1 cellular context compared by ENCODE assay signal in the genomic region with DNA sequence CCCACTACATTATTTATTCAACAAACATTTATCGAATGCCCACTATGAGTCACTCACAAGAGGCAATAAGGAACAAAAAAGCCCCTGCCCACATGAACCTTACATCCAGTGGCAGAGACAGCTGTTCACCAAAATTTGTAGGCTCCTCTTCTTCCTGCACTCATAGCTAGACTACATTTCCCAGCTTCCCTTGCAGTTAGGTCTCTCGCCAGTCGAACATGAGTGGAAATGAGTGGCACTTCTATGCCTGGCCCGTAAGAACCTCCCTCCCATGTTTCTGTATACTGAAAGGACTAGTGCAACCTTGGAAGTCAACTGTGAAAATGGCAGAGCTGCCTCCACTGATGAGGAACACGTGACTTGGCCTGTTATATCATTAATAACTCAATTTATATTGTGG.
TF ChIP-seq lines count a peak whose summit lies in the region.

No MANE protein-coding gene starts in this region.

TF ChIP-seq in GM23338, 12 proteins besides CTCF, POLR2A, EP300 and RAD21 (continued from another document):
- TF ChIP-seq, protein P1, sequence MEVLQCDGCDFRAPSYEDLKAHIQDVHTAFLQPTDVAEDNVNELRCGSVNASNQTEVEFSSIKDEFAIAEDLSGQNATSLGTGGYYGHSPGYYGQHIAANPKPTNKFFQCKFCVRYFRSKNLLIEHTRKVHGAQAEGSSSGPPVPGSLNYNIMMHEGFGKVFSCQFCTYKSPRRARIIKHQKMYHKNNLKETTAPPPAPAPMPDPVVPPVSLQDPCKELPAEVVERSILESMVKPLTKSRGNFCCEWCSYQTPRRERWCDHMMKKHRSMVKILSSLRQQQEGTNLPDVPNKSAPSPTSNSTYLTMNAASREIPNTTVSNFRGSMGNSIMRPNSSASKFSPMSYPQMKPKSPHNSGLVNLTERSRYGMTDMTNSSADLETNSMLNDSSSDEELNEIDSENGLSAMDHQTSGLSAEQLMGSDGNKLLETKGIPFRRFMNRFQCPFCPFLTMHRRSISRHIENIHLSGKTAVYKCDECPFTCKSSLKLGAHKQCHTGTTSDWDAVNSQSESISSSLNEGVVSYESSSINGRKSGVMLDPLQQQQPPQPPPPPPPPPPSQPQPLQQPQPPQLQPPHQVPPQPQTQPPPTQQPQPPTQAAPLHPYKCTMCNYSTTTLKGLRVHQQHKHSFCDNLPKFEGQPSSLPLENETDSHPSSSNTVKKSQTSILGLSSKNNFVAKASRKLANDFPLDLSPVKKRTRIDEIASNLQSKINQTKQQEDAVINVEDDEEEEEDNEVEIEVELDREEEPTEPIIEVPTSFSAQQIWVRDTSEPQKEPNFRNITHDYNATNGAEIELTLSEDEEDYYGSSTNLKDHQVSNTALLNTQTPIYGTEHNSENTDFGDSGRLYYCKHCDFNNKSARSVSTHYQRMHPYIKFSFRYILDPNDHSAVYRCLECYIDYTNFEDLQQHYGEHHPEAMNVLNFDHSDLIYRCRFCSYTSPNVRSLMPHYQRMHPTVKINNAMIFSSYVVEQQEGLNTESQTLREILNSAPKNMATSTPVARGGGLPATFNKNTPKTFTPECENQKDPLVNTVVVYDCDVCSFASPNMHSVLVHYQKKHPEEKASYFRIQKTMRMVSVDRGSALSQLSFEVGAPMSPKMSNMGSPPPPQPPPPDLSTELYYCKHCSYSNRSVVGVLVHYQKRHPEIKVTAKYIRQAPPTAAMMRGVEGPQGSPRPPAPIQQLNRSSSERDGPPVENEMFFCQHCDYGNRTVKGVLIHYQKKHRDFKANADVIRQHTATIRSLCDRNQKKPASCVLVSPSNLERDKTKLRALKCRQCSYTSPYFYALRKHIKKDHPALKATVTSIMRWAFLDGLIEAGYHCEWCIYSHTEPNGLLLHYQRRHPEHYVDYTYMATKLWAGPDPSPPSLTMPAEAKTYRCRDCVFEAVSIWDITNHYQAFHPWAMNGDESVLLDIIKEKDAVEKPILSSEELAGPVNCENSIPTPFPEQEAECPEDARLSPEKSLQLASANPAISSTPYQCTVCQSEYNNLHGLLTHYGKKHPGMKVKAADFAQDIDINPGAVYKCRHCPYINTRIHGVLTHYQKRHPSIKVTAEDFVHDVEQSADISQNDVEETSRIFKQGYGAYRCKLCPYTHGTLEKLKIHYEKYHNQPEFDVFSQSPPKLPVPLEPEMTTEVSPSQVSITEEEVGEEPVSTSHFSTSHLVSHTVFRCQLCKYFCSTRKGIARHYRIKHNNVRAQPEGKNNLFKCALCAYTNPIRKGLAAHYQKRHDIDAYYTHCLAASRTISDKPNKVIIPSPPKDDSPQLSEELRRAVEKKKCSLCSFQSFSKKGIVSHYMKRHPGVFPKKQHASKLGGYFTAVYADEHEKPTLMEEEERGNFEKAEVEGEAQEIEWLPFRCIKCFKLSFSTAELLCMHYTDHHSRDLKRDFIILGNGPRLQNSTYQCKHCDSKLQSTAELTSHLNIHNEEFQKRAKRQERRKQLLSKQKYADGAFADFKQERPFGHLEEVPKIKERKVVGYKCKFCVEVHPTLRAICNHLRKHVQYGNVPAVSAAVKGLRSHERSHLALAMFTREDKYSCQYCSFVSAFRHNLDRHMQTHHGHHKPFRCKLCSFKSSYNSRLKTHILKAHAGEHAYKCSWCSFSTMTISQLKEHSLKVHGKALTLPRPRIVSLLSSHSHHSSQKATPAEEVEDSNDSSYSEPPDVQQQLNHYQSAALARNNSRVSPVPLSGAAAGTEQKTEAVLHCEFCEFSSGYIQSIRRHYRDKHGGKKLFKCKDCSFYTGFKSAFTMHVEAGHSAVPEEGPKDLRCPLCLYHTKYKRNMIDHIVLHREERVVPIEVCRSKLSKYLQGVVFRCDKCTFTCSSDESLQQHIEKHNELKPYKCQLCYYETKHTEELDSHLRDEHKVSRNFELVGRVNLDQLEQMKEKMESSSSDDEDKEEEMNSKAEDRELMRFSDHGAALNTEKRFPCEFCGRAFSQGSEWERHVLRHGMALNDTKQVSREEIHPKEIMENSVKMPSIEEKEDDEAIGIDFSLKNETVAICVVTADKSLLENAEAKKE (CRISPR knock-in tag; IDR thresholded peaks at IDR 0.05) = no peak
- no peak for TF ChIP-seq EZH2 (IDR thresholded peaks at IDR 0.05; ENCODE audit: low read depth, unreplicated experiment)
- no peak for TF ChIP-seq CREB1 (CRISPR knock-in tag; IDR thresholded peaks at IDR 0.05; ENCODE audit: low read depth)
- no peak for TF ChIP-seq JUNB (IDR thresholded peaks at IDR 0.05; ENCODE audit: unreplicated experiment)
